ENCODE assay signal across 8 cellular contexts in the genomic region with DNA sequence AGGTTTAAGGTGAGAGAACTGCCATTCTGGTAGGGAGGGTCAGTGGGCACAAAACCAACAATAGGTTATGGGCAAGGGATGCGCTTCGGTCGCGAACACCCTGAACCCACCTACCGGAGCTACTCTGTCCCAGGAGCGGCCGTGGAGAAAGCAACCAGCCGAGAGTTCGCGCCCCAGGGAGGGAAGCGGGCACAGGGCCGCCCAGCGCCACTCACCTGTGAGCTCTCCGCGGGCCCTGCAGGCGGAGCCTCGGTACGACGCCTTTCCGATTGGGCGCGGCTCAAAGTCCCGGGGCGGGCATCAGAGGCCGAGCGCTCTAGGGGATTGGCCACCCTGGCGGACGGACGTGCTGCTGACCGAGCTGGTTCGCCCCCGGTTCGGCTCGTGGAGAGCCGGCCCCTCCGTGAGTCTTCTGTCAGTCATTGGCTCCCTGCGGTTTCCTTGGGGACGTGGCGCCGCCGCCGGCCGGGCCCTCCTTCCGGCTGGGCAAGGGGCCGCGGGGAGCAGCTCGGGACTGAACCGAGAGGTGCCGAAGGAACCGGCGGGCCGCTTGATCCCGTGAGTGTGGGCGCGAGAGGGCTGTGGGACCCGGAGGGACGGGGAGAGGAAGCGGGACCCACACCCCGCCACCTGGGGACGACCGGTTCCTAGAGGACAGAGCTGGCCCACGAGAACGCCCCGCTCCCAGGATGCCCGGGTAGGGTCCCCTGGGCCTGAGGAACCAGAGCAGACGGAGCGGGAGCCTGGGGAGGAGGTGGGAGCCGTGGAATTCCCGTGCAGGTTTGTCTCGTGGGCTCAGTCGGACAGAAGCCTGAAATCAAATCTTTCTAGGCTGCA. TPM values are rescaled to one million over a fixed set of nuclear protein-coding genes. Genes with fewer than 3 reads are reported as not detected.
A peak's percentile ranks its signal among the peaks of the same experiment; 100 is the strongest.
DNase-seq lines count a peak whose midpoint lies in the region; ATAC-seq, FAIRE-seq and TF ChIP-seq lines count a peak whose summit lies in the region.

A gene with protein sequence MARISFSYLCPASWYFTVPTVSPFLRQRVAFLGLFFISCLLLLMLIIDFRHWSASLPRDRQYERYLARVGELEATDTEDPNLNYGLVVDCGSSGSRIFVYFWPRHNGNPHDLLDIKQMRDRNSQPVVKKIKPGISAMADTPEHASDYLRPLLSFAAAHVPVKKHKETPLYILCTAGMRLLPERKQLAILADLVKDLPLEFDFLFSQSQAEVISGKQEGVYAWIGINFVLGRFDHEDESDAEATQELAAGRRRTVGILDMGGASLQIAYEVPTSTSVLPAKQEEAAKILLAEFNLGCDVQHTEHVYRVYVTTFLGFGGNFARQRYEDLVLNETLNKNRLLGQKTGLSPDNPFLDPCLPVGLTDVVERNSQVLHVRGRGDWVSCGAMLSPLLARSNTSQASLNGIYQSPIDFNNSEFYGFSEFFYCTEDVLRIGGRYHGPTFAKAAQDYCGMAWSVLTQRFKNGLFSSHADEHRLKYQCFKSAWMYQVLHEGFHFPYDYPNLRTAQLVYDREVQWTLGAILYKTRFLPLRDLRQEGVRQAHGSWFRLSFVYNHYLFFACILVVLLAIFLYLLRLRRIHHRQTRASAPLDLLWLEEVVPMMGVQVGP (plus strand): TSS at position 479 of the 837 bp plus-strand sequence. CDS start 448 bp downstream, outside the sequence.

- H3K4me3 ChIP-seq in H1 (ENCODE audit: extremely low read depth in 1 of 4, insufficient read depth in 2 of 4, low read depth in 3 of 4, low read length in 4 of 4): peak within 1 kb of the TSS; percentile 64 to 92 (median 88)

- H4K8ac ChIP-seq in H1 (ENCODE audit: extremely low read depth, insufficient read depth, low read length): peak within 1 kb of the TSS; percentile 95; the same call in 1 of the 2 replicates

- no peak within 1 kb of the TSS; the same call in 1 of the 2 replicates for H2BK12ac ChIP-seq in H1 (ENCODE audit: low read depth, low read length)

- H3K14ac ChIP-seq in H1 (ENCODE audit: insufficient read length): no peak within 1 kb of the TSS

- peaks cover 3% of the 10 kb centered on the region for H3K36me3 Mint-ChIP-seq in memory B cell

- no peak for TF ChIP-seq EP300 in H1 (IDR thresholded peaks at IDR 0.05; ENCODE audit: borderline replicate concordance in 1 of 2, low read depth in 2 of 2, low read length in 2 of 2)

- peaks cover 6% of the 10 kb centered on the region; the same call in 1 of the 2 replicates for H3K23me2 ChIP-seq in H1 (ENCODE audit: low read depth, low read length)

- peaks cover 19% of the 10 kb centered on the region for H3K4me1 Mint-ChIP-seq in memory B cell

- no peaks in the 10 kb centered on the region for H3K79me2 ChIP-seq in H1 (ENCODE audit: control insufficient read depth in 1 of 2, insufficient read depth in 2 of 2, low read length in 2 of 2)

- H3K27ac Mint-ChIP-seq in memory B cell: peak within 1 kb of the TSS; percentile 66

- no peaks in the 10 kb centered on the region for H3K9me3 Mint-ChIP-seq in memory B cell

- peak in 1 of 2 experiments; percentile 68; a peak in 2 of 3 replicates for TF ChIP-seq POLR2A in H1 (IDR thresholded peaks at IDR 0.05; ENCODE audit: control extremely low read depth in 1 of 2, low read depth in 2 of 2, low read length in 2 of 2)

- H2BK15ac ChIP-seq in H1 (ENCODE audit: low read length): no peak within 1 kb of the TSS

- H4K5ac ChIP-seq in H1 (ENCODE audit: insufficient read length, low read depth, low read length): peak within 1 kb of the TSS; percentile 40

- peak; percentile 65 for FAIRE-seq in H1 (lab: Jason Lieb, UNC)

- peaks cover 0 to 11% (median 2%) of the 10 kb centered on the region in 4 experiments; a peak in 5 of 7 replicates for H3K27me3 ChIP-seq in H1 (replicated peaks in 1 of 4; ENCODE audit: control insufficient read depth in 3 of 4, extremely low read depth in 1 of 4, insufficient read depth in 3 of 4, low read length in 3 of 4)

- CTCF ChIA-PET in H1 (lab: Charles Lee; ENCODE audit: partially characterized antibody): interaction anchor here (0.6 to 3.1 kb wide), 8 partner anchors 12 to 102 kb away, joined by 3 to 11 read pairs (median 4); no protein-coding TSS in a partner anchor

- TF ChIP-seq RAD21 in H1 (IDR thresholded peaks at IDR 0.05 in 1 of 2, conservative IDR thresholded peaks at IDR 0.05 in 1 of 2; ENCODE audit: low read depth in 2 of 2, low read length in 2 of 2): no peak

- POLR2A ChIA-PET in H1 (lab: Charles Lee; ENCODE audit: partially characterized antibody): interaction anchor here (0.6 to 3.0 kb wide), 6 partner anchors 8 to 255 kb away, joined by 3 to 23 read pairs (median 4); a partner anchor contains a TSS

- H3K27me3 Mint-ChIP-seq in memory B cell: peaks cover 11% of the 10 kb centered on the region

- H3K27ac ChIP-seq in H1 (ENCODE audit: low read depth, low read length): no peak within 1 kb of the TSS; the same call in 1 of the 2 replicates

- peak; percentile 97 for ATAC-seq in memory B cell (ENCODE audit: low read depth)

- no peak within 1 kb of the TSS for H3K56ac ChIP-seq in H1 (replicated peaks; ENCODE audit: insufficient read length, low read depth, low read length)

- no peaks in the 10 kb centered on the region for H4K20me1 ChIP-seq in H1 (replicated peaks in 1 of 2; ENCODE audit: control insufficient read depth in 1 of 2, insufficient read depth in 2 of 2, low read length in 2 of 2)

- H2BK5ac ChIP-seq in H1 (ENCODE audit: low read depth, low read length): peak within 1 kb of the TSS; percentile 24; the same call in 1 of the 2 replicates

- H2BK20ac ChIP-seq in H1 (ENCODE audit: low read length): no peak within 1 kb of the TSS

- no peaks in the 10 kb centered on the region for H3K79me1 ChIP-seq in H1 (ENCODE audit: low read depth, low read length)

- peak; percentile 93 for DNase-seq in COLO668 (lab: John Stamatoyannopoulos, UW; ENCODE audit: unreplicated experiment)
- DNase-seq in GM20000 (ENCODE audit: low spot score): peak; percentile 97
- DNase-seq in HS-5 (ENCODE audit: low read depth): peak; percentile 71
- peak; percentile 92 for DNase-seq in NK-92 treated with Interleukin-12 subunit alpha and Interleukin-12 subunit beta, amount 100 ng/mL, for 24 hours (lab: John Stamatoyannopoulos, UW)
- peak; percentile 74 to 75 for DNase-seq in activated CD8-positive, alpha-beta memory T cell treated with anti-CD3 and anti-CD28 coated beads for 4 hours (ENCODE audit: low read depth in 2 of 2)
- DNase-seq in H1 (ENCODE audit: low read depth in 1 of 2, low spot score in 2 of 2): peak; percentile 92 to 94
- peak; percentile 72 to 76 for DNase-seq in memory B cell (ENCODE audit: low spot score in 2 of 2)
- DNase-seq in stimulated activated CD8-positive, alpha-beta memory T cell treated with anti-CD3 and anti-CD28 coated beads, Interleukin-12 subunit alpha, Interleukin-12 subunit beta, amount 100 ng/mL, for 1 hour (ENCODE audit: low read depth): peak; percentile 77

- WGBS in H1 (ENCODE audit: extremely low coverage in 1 of 2, insufficient coverage in 1 of 2, insufficient read length in 1 of 2, insufficient replicate concordance in 2 of 2, low coverage in 1 of 2, low lambda C conversion rate in 2 of 2, missing lambda C conversion rate in 1 of 2), 2 experiments: 2% methylated on average over 57 of the region's 71 CpGs; no CpG with 5 or more reads in 1 of the 2 experiments

- no peak for TF ChIP-seq CTCF in GM20000 (IDR thresholded peaks at IDR 0.05; ENCODE audit: extremely low read depth, missing control alignments)
- no peak for TF ChIP-seq CTCF in H1 (IDR thresholded peaks at IDR 0.05; ENCODE audit: control extremely low read depth in 1 of 3, insufficient read depth in 1 of 3, low read depth in 1 of 3, low read length in 3 of 3)

- no peaks in the 10 kb centered on the region for H3K9me3 ChIP-seq in H1 (ENCODE audit: insufficient read depth in 2 of 2, low read depth in 1 of 2, low read length in 1 of 2)

- peak within 1 kb of the TSS; percentile 57 to 82 (median 78) for H3K9ac ChIP-seq in H1 (replicated peaks in 1 of 4; ENCODE audit: extremely low read depth in 1 of 4, low read depth in 3 of 4, low read length in 3 of 4)

- H4K91ac ChIP-seq in H1 (replicated peaks; ENCODE audit: insufficient read length, low read length): no peak within 1 kb of the TSS

- no peaks in the 10 kb centered on the region; a peak in 1 of 8 replicates for H3K36me3 ChIP-seq in H1 (ENCODE audit: control insufficient read depth in 2 of 4, insufficient read depth in 4 of 4, low read length in 3 of 4)

- peak within 1 kb of the TSS; percentile 97 for H2AFZ ChIP-seq in H1 (ENCODE audit: low read length)

- H2BK120ac ChIP-seq in H1 (replicated peaks; ENCODE audit: low read depth, low read length): no peak within 1 kb of the TSS

- peak within 1 kb of the TSS; percentile 79 to 87 for H3K4me2 ChIP-seq in H1 (ENCODE audit: insufficient read depth in 1 of 2, low read depth in 2 of 2, low read length in 2 of 2)

- H3K4ac ChIP-seq in H1 (replicated peaks; ENCODE audit: insufficient read length, low read depth, low read length): peak within 1 kb of the TSS; percentile 28

- H3K18ac ChIP-seq in H1 (ENCODE audit: extremely low read depth, low read length): peak within 1 kb of the TSS; percentile 10; the same call in 1 of the 2 replicates

- no peak within 1 kb of the TSS for H3K23ac ChIP-seq in H1 (ENCODE audit: insufficient read length)

- H3K4me1 ChIP-seq in H1 (replicated peaks in 1 of 4; ENCODE audit: control insufficient read depth in 3 of 4, insufficient read depth in 4 of 4, low read length in 3 of 4): no peaks in the 10 kb centered on the region; a peak in 1 of 7 replicates

- peak within 1 kb of the TSS; percentile 87 for H3K4me3 Mint-ChIP-seq in memory B cell

- no peak within 1 kb of the TSS for H2AK5ac ChIP-seq in H1 (ENCODE audit: low read depth, low read length)

TF ChIP-seq in H1, 55 proteins besides CTCF, POLR2A, EP300 and RAD21 (continues in another document):
- TF ChIP-seq SP2 (IDR thresholded peaks at IDR 0.05; ENCODE audit: low read length) (peak; percentile 15; the same call in 1 of the 2 replicates), NANOG (IDR thresholded peaks at IDR 0.05; ENCODE audit: insufficient read depth, low read depth, low read length, poor library complexity, severe bottlenecking) (no peak), KDM5A (IDR thresholded peaks at IDR 0.05; ENCODE audit: low read length) (no peak), RFX5 (IDR thresholded peaks at IDR 0.05; ENCODE audit: borderline replicate concordance, low read depth, low read length) (no peak), CBX8 (IDR thresholded peaks at IDR 0.05; ENCODE audit: borderline replicate concordance, low read depth, low read length) (no peak), NRF1 (IDR thresholded peaks at IDR 0.05; ENCODE audit: low read depth, low read length) (no peak), HDAC6 (IDR thresholded peaks at IDR 0.05; ENCODE audit: low read depth, low read length) (no peak)

RNA-seq across cellular contexts. Expression of the gene that starts here (rescaled TPM):
- 14.3 and 15.6 TPM in 2 replicates for total RNA-seq in H1 (2021; fragmentation: NEBNext Ultra II Directional; extraction: Animal tissue kit (Norgen Biotek cat#: 25700))
- polyA plus RNA-seq in H1 (2011; rRNA removed): 3.9 and 5.0 TPM in 2 replicates
- 3.8 TPM for polyA plus RNA-seq in H1 (2011; cell fraction: cytosol; rRNA removed)
- polyA plus RNA-seq in H1 (2011; cell fraction: nucleus; rRNA removed): 4.9 TPM
- polyA plus RNA-seq in H1 (2012, experiment 1 of 2): 4.3 to 6.0 TPM (median 5.4 TPM) in 4 replicates
- 1.4 TPM for polyA plus RNA-seq in H1 (2012, experiment 2 of 2)
- 8.6 TPM for polyA plus RNA-seq in H1 (2013, experiment 1 of 2)
- polyA plus RNA-seq in H1 (2013, experiment 2 of 2): 10.5 TPM
- 21.0 and 26.2 TPM in 2 replicates for polyA minus RNA-seq in H1 (2011; rRNA and poly(A)+ RNA removed)
- polyA minus RNA-seq in H1 (2011; cell fraction: cytosol; rRNA and poly(A)+ RNA removed): 8.7 TPM
- 17.0 TPM for polyA minus RNA-seq in H1 (2011; cell fraction: nucleus; rRNA and poly(A)+ RNA removed)
